ENCODE assay signal across 30 cellular contexts in the genomic region with DNA sequence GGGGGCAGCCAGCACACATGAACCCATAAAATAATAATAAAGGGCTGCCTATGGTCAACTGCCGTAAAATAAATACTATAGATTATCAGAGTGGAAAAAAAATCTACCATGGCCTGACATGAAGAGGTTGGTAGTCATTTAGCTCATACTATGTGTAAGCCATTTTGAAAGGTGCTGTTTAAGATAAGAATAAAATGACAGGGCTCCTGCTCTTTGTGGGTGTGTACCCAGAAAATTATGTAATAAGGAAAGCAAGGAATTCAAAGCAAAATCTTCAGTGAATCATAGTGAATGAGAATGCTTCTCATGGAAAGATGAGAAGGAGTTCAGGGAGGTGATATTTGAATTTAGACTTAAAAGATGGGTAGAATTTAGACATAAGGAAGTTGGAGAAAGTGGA. TPM values are rescaled to one million over a fixed set of nuclear protein-coding genes. Genes with fewer than 3 reads are reported as not detected.
"Had no signal": no experiment of that assay in that cellular context is flagged by ENCODE, and none has a peak within 500 bp of the region (broad histone marks: within the 10 kb centered on the region; RNA-seq: fewer than 3 reads in every experiment).

No MANE protein-coding gene starts in this region.

- H3K36me3 ChIP-seq: adrenal gland, esophagus squamous epithelium, WERI-Rb-1 had no signal

- FAIRE-seq: colon, frontal cortex had no signal

- H3K9me3 ChIP-seq: adrenal gland, body of pancreas, esophagus squamous epithelium had no signal

- H3K4me3 ChIP-seq: adrenal gland, body of pancreas, esophagus squamous epithelium had no signal

- ATAC-seq: activated CD4-positive, alpha-beta T cell treated with anti-CD3 and anti-CD28 coated beads for 36 hours; activated CD8-positive, alpha-beta memory T cell treated with anti-CD3 and anti-CD28 coated beads, Interleukin-2, amount 10 ng/mL, durations not matched to agents 7 days and 5 days; activated CD8-positive, alpha-beta T cell treated with anti-CD3 and anti-CD28 coated beads, Interleukin-2, amount 10 ng/mL, durations not matched to agents 7 days and 5 days; activated naive CD8-positive, alpha-beta T cell treated with anti-CD3 and anti-CD28 coated beads, Interleukin-2, amount 50 U/mL, for 24 hours; body of pancreas; effector memory CD8-positive, alpha-beta T cell; T-helper 17 cell had no signal

- DNase-seq: activated B cell treated with CpG ODN at 0.5 μM for 24 hours; activated CD4-positive, alpha-beta memory T cell treated with anti-CD3 and anti-CD28 coated beads for 36 hours; activated CD4-positive, alpha-beta T cell treated with anti-CD3 and anti-CD28 coated beads for 36 hours; activated CD4-positive, alpha-beta T cell treated with anti-CD3 and anti-CD28 coated beads, Interleukin-2, amount 10 ng/mL, durations not matched to agents 24 days and 14 days; activated CD4-positive, CD25-positive, alpha-beta regulatory T cell treated with anti-CD3 and anti-CD28 coated beads, Interleukin-2, amount 50 U/mL, for 72 hours; activated CD8-positive, alpha-beta memory T cell treated with anti-CD3 and anti-CD28 coated beads, Interleukin-2, amount 10 ng/mL, durations not matched to agents 7 days and 5 days; activated CD8-positive, alpha-beta memory T cell treated with anti-CD3 and anti-CD28 coated beads, Interleukin-2, amount 50 U/mL, for 4 hours; activated CD8-positive, alpha-beta T cell treated with anti-CD3 and anti-CD28 coated beads, Interleukin-2, amount 10 ng/mL, durations not matched to agents 7 days and 5 days; activated effector memory CD4-positive, alpha-beta T cell treated with anti-CD3 and anti-CD28 coated beads, Interleukin-2, amount 50 U/mL, for 16 hours; activated naive CD4-positive, alpha-beta T cell treated with anti-CD3 and anti-CD28 coated beads for 36 hours; activated naive CD8-positive, alpha-beta T cell treated with anti-CD3 and anti-CD28 coated beads for 36 hours; activated naive CD8-positive, alpha-beta T cell treated with anti-CD3 and anti-CD28 coated beads, Interleukin-2, amount 50 U/mL, for 24 hours; activated T-cell treated with anti-CD3 and anti-CD28 coated beads, Interleukin-2, amount 50 U/mL, for 1 hour; activated T-cell treated with anti-CD3 and anti-CD28 coated beads, Interleukin-2, amount 50 U/mL, for 48 hours; adrenal gland; amygdala; aorta; body of pancreas; cortex of kidney; effector CD4-positive, alpha-beta T cell; effector memory CD8-positive, alpha-beta T cell; esophagus squamous epithelium; head of caudate nucleus; hippocampal formation; T-helper 17 cell; WERI-Rb-1 had no signal

- H3K4me1 ChIP-seq: adrenal gland, body of pancreas, esophagus squamous epithelium had no signal

- H3K27me3 ChIP-seq: adrenal gland, body of pancreas, esophagus squamous epithelium had no signal

- H3K27ac ChIP-seq: adrenal gland, body of pancreas, esophagus squamous epithelium, WERI-Rb-1 had no signal

RNA-seq across cellular contexts. Expression of a gene that starts 42.9 kb away (rescaled TPM):
- total RNA-seq: activated B cell treated with CpG ODN at 0.5 μM for 24 hours; activated CD4-positive, alpha-beta memory T cell treated with anti-CD3 and anti-CD28 coated beads for 36 hours; activated CD4-positive, alpha-beta T cell treated with anti-CD3 and anti-CD28 coated beads, Interleukin-2, amount 10 ng/mL, durations not matched to agents 24 days and 14 days; activated CD8-positive, alpha-beta T cell treated with anti-CD3 and anti-CD28 coated beads, Interleukin-2, amount 10 ng/mL, durations not matched to agents 7 days and 5 days; activated naive CD4-positive, alpha-beta T cell treated with anti-CD3 and anti-CD28 coated beads for 36 hours; activated T-helper 1 cell treated with anti-CD3 and anti-CD28 coated beads, Interleukin-12 subunit alpha, Interleukin-12 subunit beta, Interleukin-2, Interleukin-4 antibody, amounts not matched to agents 30 ng/mL and 10 ng/mL and 1 ng/mL, durations not matched to agents 14 hours and 24 hours and 36 hours; activated T-helper 2 cell treated with anti-CD3 and anti-CD28 coated beads, Interferon-gamma antibody, Interleukin-2, Interleukin-4, amounts not matched to agents 10 μg/mL and 5 μg/mL and 100 μg/mL, durations not matched to agents 14 hours and 24 hours and 36 hours had no signal
